ENCODE assay signal across 8 cellular contexts in genomic region chr1:91166106-91166712, GRCh38.
DNase-seq lines count a peak whose midpoint lies in the region; ATAC-seq, FAIRE-seq and TF ChIP-seq lines count a peak whose summit lies in the region.

No MANE protein-coding gene starts in this region.

- H3K4me3 ChIP-seq in NB4 (ENCODE audit: low read depth, low read length) (no peak overlapping the region), choroid plexus epithelial cell (ENCODE audit: low read depth, low read length) (no peak overlapping the region), HepG2 (replicated peaks in 1 of 3; ENCODE audit: insufficient read depth in 1 of 3, low read depth in 2 of 3, low read length in 3 of 3) (no peak overlapping the region), testis (no peak overlapping the region)

- no TSS peak for BruUV-seq in HepG2 (replicated peaks; lab: Mats Ljungman, UMichigan)

- no peak overlapping the region for H3K9ac ChIP-seq in HepG2 (ENCODE audit: insufficient read depth, low read depth, low read length)

- FAIRE-seq in HepG2 (lab: Jason Lieb, UNC) = peak; percentile 77

- no peaks in the 10 kb centered on the region for H3K36me3 ChIP-seq in HepG2 (replicated peaks in 1 of 2; ENCODE audit: control insufficient read depth in 1 of 2, insufficient read depth in 2 of 2, low read length in 2 of 2)
- H3K36me3 ChIP-seq in testis (ENCODE audit: low read depth, missing control alignments) = no peaks in the 10 kb centered on the region

- peak; percentile 57 for ATAC-seq in GM21529 (IDR thresholded peaks at IDR 0.05; ENCODE audit: unreplicated experiment)
- peak; percentile 84 for ATAC-seq in HepG2
- no peak for ATAC-seq in HG02840 (IDR thresholded peaks at IDR 0.05; ENCODE audit: low FRiP score, unreplicated experiment)

- H3K27ac ChIP-seq in HepG2 (ENCODE audit: extremely low read length, insufficient read depth, low read length) (no peak overlapping the region), testis (no peak overlapping the region)

- no peak overlapping the region for H2AFZ ChIP-seq in HepG2 (ENCODE audit: low read length)

- no peak overlapping the region for H3K4me2 ChIP-seq in HepG2 (ENCODE audit: low read depth, low read length)

- WGBS in HepG2 (ENCODE audit: low lambda C conversion rate) = 1% methylated on average over 6 of the region's 6 CpGs
- WGBS in testis, 2 donors = 20 to 23% methylated on average over 6 of the region's 6 CpGs

- H3K9me3 ChIP-seq in HepG2 (ENCODE audit: low read length) = no peaks in the 10 kb centered on the region
- no peaks in the 10 kb centered on the region for H3K9me3 ChIP-seq in testis

- peaks cover 1 to 5% of the 10 kb centered on the region in 2 experiments; a peak in 2 of 5 replicates for H3K27me3 ChIP-seq in HepG2 (ENCODE audit: control insufficient read depth in 1 of 2, insufficient read depth in 2 of 2, low read length in 2 of 2)
- no peaks in the 10 kb centered on the region for H3K27me3 ChIP-seq in testis

- H3K79me2 ChIP-seq in HepG2 (ENCODE audit: insufficient read depth, low read length) = no peaks in the 10 kb centered on the region

- intact Hi-C loops in HepG2 (cut with micrococcal nuclease; ENCODE audit: unreplicated experiment) (loop anchor here (1.0 to 10.0 kb wide), 4 partner anchors 112 to 1119 kb away; no protein-coding TSS in a partner anchor), testis (cut with DNase I; ENCODE audit: low total_unique reads) (no loop called here)

- TF ChIP-seq CTCF in NB4 (IDR thresholded peaks at IDR 0.05; ENCODE audit: low read depth, low read length) (peak; percentile 75), choroid plexus epithelial cell (conservative IDR thresholded peaks at IDR 0.05; ENCODE audit: low read depth, low read length) (peak; percentile 95), HepG2 (CRISPR knock-in tag; IDR thresholded peaks at IDR 0.05) (peak; percentile 77), testis (IDR thresholded peaks at IDR 0.05) (peak; percentile 77 to 93 (median 88))

- POLR2A ChIA-PET in HepG2 (lab: Yijun Ruan, JAX) = no interaction called here

- peak; percentile 42; the same call in 1 of the 2 replicates for TF ChIP-seq RAD21 in HepG2 (CRISPR knock-in tag; IDR thresholded peaks at IDR 0.05)

- TF ChIP-seq EP300 in HepG2 (IDR thresholded peaks at IDR 0.05; ENCODE audit: low read depth in 2 of 2, low read length in 2 of 2) (no peak), HepG2 (CRISPR knock-in tag; IDR thresholded peaks at IDR 0.05; ENCODE audit: borderline replicate concordance) (no peak)

- H3K4me1 ChIP-seq in HepG2 (ENCODE audit: insufficient read depth, low read length) (no peaks in the 10 kb centered on the region), testis (no peaks in the 10 kb centered on the region)

- DNase-seq in DMS 273 (lab: John Stamatoyannopoulos, UW; ENCODE audit: unreplicated experiment) (peak; percentile 84), NB4 (ENCODE audit: low read depth) (peak; percentile 62), SKM-1 treated with dmso at 0.1 percent for 144 hours (lab: John Stamatoyannopoulos, UW; ENCODE audit: unreplicated experiment) (peak; percentile 64), choroid plexus epithelial cell (ENCODE audit: low read depth) (peak; percentile 74), HepG2 (ENCODE audit: low spot score) (peak; percentile 56), testis (peak; percentile 79)

- in situ Hi-C loops in HepG2 (cut with HindIII; ENCODE audit: extremely low pct_ligation_motif_present, low pct_unique_long_range_greater_than_20kb) = loop anchor here (10.0 to 25.0 kb wide), 2 partner anchors 441 to 1054 kb away; no protein-coding TSS in a partner anchor

- CTCF ChIA-PET in HepG2 (lab: Yijun Ruan, JAX; ENCODE audit: low intra/inter-chr PET ratio, low total read pairs) = interaction anchor here (1.0 to 1.6 kb wide), 3 partner anchors 112 to 1120 kb away, joined by 4 to 16 read pairs (median 4); no protein-coding TSS in a partner anchor

- TF ChIP-seq POLR2A in NB4 (IDR thresholded peaks at IDR 0.05; ENCODE audit: extremely low read depth, insufficient read length) = no peak
- TF ChIP-seq POLR2A in HepG2 (IDR thresholded peaks at IDR 0.05; ENCODE audit: insufficient read depth in 1 of 2, low read depth in 2 of 2, low read length in 2 of 2) = no peak
- TF ChIP-seq POLR2A in testis (IDR thresholded peaks at IDR 0.05) = no peak

- H4K20me1 ChIP-seq in HepG2 (ENCODE audit: insufficient read depth, low read length) = no peaks in the 10 kb centered on the region

TF ChIP-seq in HepG2, 621 proteins besides CTCF, POLR2A, EP300 and RAD21:
- peak; percentile 61 for TF ChIP-seq MNT (IDR thresholded peaks at IDR 0.05)
- no peak for TF ChIP-seq CAMTA2 (CRISPR knock-in tag; IDR thresholded peaks at IDR 0.05; ENCODE audit: borderline replicate concordance)
- peak; percentile 77 for TF ChIP-seq SMC3 (IDR thresholded peaks at IDR 0.05; ENCODE audit: low read length)
- TF ChIP-seq XRCC5 (optimal IDR thresholded peaks at IDR 0.05; ENCODE audit: low read length) = peak; percentile 74
- peak; percentile 79 for TF ChIP-seq STAG1 (CRISPR knock-in tag; IDR thresholded peaks at IDR 0.05)
